ENCODE assay signal across 8 cellular contexts in the genomic region with DNA sequence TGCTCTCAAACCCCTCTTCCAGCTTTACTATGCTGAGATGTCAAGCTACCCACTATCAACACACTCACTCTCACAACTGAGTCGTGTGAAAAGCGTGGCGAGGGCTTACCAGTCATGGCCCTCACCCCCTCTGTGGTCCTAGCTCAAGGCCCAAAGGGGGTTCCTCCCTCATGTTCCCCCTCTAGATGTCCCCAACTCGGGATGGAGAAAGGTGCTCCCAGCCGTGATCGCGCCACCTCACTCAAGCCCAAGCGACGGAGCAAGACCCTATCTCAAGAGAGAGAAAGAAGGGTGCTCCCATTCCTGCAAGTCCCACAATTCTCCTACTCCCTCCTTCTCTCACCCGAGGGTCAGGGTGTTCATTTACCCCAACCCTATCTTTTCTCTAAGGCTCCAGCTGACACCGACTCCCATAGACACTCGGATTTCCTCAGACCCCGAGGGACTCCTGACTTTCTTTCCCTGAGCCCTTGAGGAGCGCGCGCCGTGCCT.
A peak's percentile ranks its signal among the peaks of the same experiment; 100 is the strongest.
DNase-seq lines count a peak whose midpoint lies in the region; ATAC-seq and TF ChIP-seq lines count a peak whose summit lies in the region.

No MANE protein-coding gene starts in this region.

- ATAC-seq in GM21723 (IDR thresholded peaks at IDR 0.05; ENCODE audit: unreplicated experiment) = no peak
- no peak for ATAC-seq in HG03378 (IDR thresholded peaks at IDR 0.05; ENCODE audit: unreplicated experiment)

- no peak for TF ChIP-seq CTCF in AG10803 (conservative IDR thresholded peaks at IDR 0.05; ENCODE audit: low read length)
- no peak for TF ChIP-seq CTCF in cardiac fibroblast (IDR thresholded peaks at IDR 0.05; ENCODE audit: low read depth, low read length)

- H3K4me1 ChIP-seq in mucosa of stomach (ENCODE audit: control insufficient read depth, insufficient read depth, low read length) = peaks cover 11% of the 10 kb centered on the region

- peak overlapping the region; percentile 99 for H3K4me3 ChIP-seq in AG10803 (ENCODE audit: low read length)
- peak overlapping the region; percentile 92 to 96 for H3K4me3 ChIP-seq in cardiac fibroblast (replicated peaks in 1 of 2; ENCODE audit: low read depth in 2 of 2, low read length in 2 of 2)
- peak overlapping the region; percentile 100 for H3K4me3 ChIP-seq in mucosa of stomach (ENCODE audit: low read length)

- H3K9me3 ChIP-seq in KOPT-K1 (ENCODE audit: insufficient read depth, low read length, poor library complexity, severe bottlenecking) (no peaks in the 10 kb centered on the region), mucosa of stomach (ENCODE audit: control insufficient read depth, low read length) (no peaks in the 10 kb centered on the region)

- H3K36me3 ChIP-seq in KOPT-K1 (ENCODE audit: insufficient read depth, low read length) (0 out of 2 replicates have a peak, but pooled peaks cover 5% of the 10 kb centered on the region), mucosa of stomach (ENCODE audit: control insufficient read depth, insufficient read depth, low read length) (no peaks in the 10 kb centered on the region)

- no peak for DNase-seq in AG10803 (ENCODE audit: low read depth)
- no peak for DNase-seq in cardiac fibroblast (ENCODE audit: low read depth in 2 of 2)
- DNase-seq in HCEC 1CT = no peak
- no peak for DNase-seq in NCI-H774 (lab: John Stamatoyannopoulos, UW)

- H3K27me3 ChIP-seq in mucosa of stomach (ENCODE audit: control insufficient read depth, insufficient read depth, low read length) = no peaks in the 10 kb centered on the region

- peak overlapping the region; percentile 97 for H3K9ac ChIP-seq in mucosa of stomach (ENCODE audit: low read length)

- peak overlapping the region; percentile 63 for H3K27ac ChIP-seq in KOPT-K1 (ENCODE audit: low read depth, low read length, poor library complexity, severe bottlenecking)
